Comparison of ENCODE assay signal across 8 cellular contexts in genomic region chr3:11637901-11638668, GRCh38. TPM values are rescaled to one million over a fixed set of nuclear protein-coding genes. Genes with fewer than 3 reads are reported as not detected.
DNase-seq lines count a peak whose midpoint lies in the region; ATAC-seq, FAIRE-seq and TF ChIP-seq lines count a peak whose summit lies in the region.

No MANE protein-coding gene starts in this region.

- H3K9me3 Mint-ChIP-seq in endodermal cell: no peaks in the 10 kb centered on the region
- no peaks in the 10 kb centered on the region for H3K9me3 Mint-ChIP-seq in stimulated activated effector memory CD8-positive, alpha-beta T cell treated with anti-CD3 and anti-CD28 coated beads, Interleukin-12 subunit alpha, Interleukin-12 subunit beta, amount 100 ng/mL, for 72 hours

- in situ Hi-C loops in GM13976 (cut with MboI; ENCODE audit: low sequenced_read_pairs, unreplicated experiment): no loop called here

- peak overlapping the region; percentile 91 for H3K27ac Mint-ChIP-seq in endodermal cell
- no peak overlapping the region for H3K27ac Mint-ChIP-seq in stimulated activated effector memory CD8-positive, alpha-beta T cell treated with anti-CD3 and anti-CD28 coated beads, Interleukin-12 subunit alpha, Interleukin-12 subunit beta, amount 100 ng/mL, for 72 hours

- peak overlapping the region; percentile 70 for H3K4me2 ChIP-seq in OCI-LY1 (ENCODE audit: low read length)

- H3K9me2 ChIP-seq in OCI-LY1 (ENCODE audit: low read depth, low read length): no peaks in the 10 kb centered on the region

- peaks cover 8% of the 10 kb centered on the region for H3K36me3 Mint-ChIP-seq in endodermal cell (ENCODE audit: low read depth)
- H3K36me3 Mint-ChIP-seq in stimulated activated effector memory CD8-positive, alpha-beta T cell treated with anti-CD3 and anti-CD28 coated beads, Interleukin-12 subunit alpha, Interleukin-12 subunit beta, amount 100 ng/mL, for 72 hours: peaks cover 24% of the 10 kb centered on the region

- H3K4me3 Mint-ChIP-seq in endodermal cell: peak overlapping the region; percentile 17
- no peak overlapping the region for H3K4me3 Mint-ChIP-seq in stimulated activated effector memory CD8-positive, alpha-beta T cell treated with anti-CD3 and anti-CD28 coated beads, Interleukin-12 subunit alpha, Interleukin-12 subunit beta, amount 100 ng/mL, for 72 hours

- WGBS in endodermal cell (ENCODE audit: insufficient coverage in 1 of 2, insufficient read length in 1 of 2), 2 experiments: 70 to 80% methylated on average over 5 to 13 of the region's 13 CpGs

- TF ChIP-seq CTCF in BE2C (IDR thresholded peaks at IDR 0.05; ENCODE audit: low read depth, low read length) (no peak), OCI-LY1 (IDR thresholded peaks at IDR 0.05; ENCODE audit: low read length) (no peak), endodermal cell (conservative IDR thresholded peaks at IDR 0.05) (no peak), GM13976 (IDR thresholded peaks at IDR 0.05; ENCODE audit: borderline replicate concordance, control extremely low read depth, extremely low read depth, insufficient read depth, missing control alignments) (no peak)

- ATAC-seq in HG03469 (IDR thresholded peaks at IDR 0.05; ENCODE audit: unreplicated experiment): no peak
- no peak for ATAC-seq in stimulated activated effector memory CD8-positive, alpha-beta T cell treated with anti-CD3 and anti-CD28 coated beads, Interleukin-12 subunit alpha, Interleukin-12 subunit beta, amount 100 ng/mL, for 72 hours

- peaks cover 48% of the 10 kb centered on the region for H3K4me1 Mint-ChIP-seq in endodermal cell
- H3K4me1 Mint-ChIP-seq in stimulated activated effector memory CD8-positive, alpha-beta T cell treated with anti-CD3 and anti-CD28 coated beads, Interleukin-12 subunit alpha, Interleukin-12 subunit beta, amount 100 ng/mL, for 72 hours: peaks cover 66% of the 10 kb centered on the region

- no peaks in the 10 kb centered on the region for H3K27me3 ChIP-seq in BE2C
- no peaks in the 10 kb centered on the region for H3K27me3 ChIP-seq in OCI-LY1 (ENCODE audit: insufficient read depth, low read length)
- no peaks in the 10 kb centered on the region for H3K27me3 ChIP-seq in endodermal cell (ENCODE audit: control insufficient read depth, insufficient read depth, low read length, poor library complexity, severe bottlenecking)
- no peaks in the 10 kb centered on the region for H3K27me3 ChIP-seq in neuron (ENCODE audit: insufficient read depth, low read length)

- DNase-seq in BE2C: no peak
- no peak for DNase-seq in endodermal cell
- DNase-seq in RCC 7860 (ENCODE audit: low spot score): no peak
- DNase-seq in stimulated activated effector memory CD8-positive, alpha-beta T cell treated with anti-CD3 and anti-CD28 coated beads, Interleukin-12 subunit alpha, Interleukin-12 subunit beta, amount 100 ng/mL, for 72 hours (ENCODE audit: low spot score in 2 of 2): no peak
- DNase-seq in GM13976 (ENCODE audit: low spot score): no peak

- H4K20me1 ChIP-seq in OCI-LY1 (ENCODE audit: insufficient read depth, low read length): 0 out of 2 replicates have a peak, but pooled peaks cover 11% of the 10 kb centered on the region

- no peaks in the 10 kb centered on the region for H3F3A ChIP-seq in OCI-LY1 (ENCODE audit: insufficient read depth, low read length)

- no peak overlapping the region for H2AFZ ChIP-seq in OCI-LY1 (ENCODE audit: low read length)
- H2AFZ ChIP-seq in neuron (ENCODE audit: low read depth, low read length): no peak overlapping the region

- H3K9me3 ChIP-seq in BE2C: no peaks in the 10 kb centered on the region
- no peaks in the 10 kb centered on the region for H3K9me3 ChIP-seq in OCI-LY1 (ENCODE audit: low read length)
- H3K9me3 ChIP-seq in endodermal cell (ENCODE audit: control insufficient read depth, low read length): no peaks in the 10 kb centered on the region
- no peaks in the 10 kb centered on the region for H3K9me3 ChIP-seq in neuron (ENCODE audit: low read length)

- H3K79me2 ChIP-seq in OCI-LY1 (ENCODE audit: insufficient read depth, low read length): peaks cover 93% of the 10 kb centered on the region

- peaks cover 2% of the 10 kb centered on the region for H3K4me1 ChIP-seq in BE2C
- H3K4me1 ChIP-seq in OCI-LY1 (ENCODE audit: insufficient read depth, low read length, severe bottlenecking): peaks cover 79% of the 10 kb centered on the region
- peaks cover 27% of the 10 kb centered on the region for H3K4me1 ChIP-seq in endodermal cell (ENCODE audit: control insufficient read depth, insufficient read depth, low read length)
- H3K4me1 ChIP-seq in neuron (ENCODE audit: insufficient read depth, low read length): peaks cover 54% of the 10 kb centered on the region

- no peak for FAIRE-seq in RCC 7860 (lab: Jason Lieb, UNC)

- H3K36me3 ChIP-seq in BE2C (no peaks in the 10 kb centered on the region), OCI-LY1 (ENCODE audit: insufficient read depth, low read length) (peaks cover 39% of the 10 kb centered on the region), endodermal cell (ENCODE audit: control insufficient read depth, insufficient read depth, low read length) (no peaks in the 10 kb centered on the region), neuron (ENCODE audit: insufficient read depth, low read length) (no peaks in the 10 kb centered on the region)

- no peak overlapping the region for H3K27ac ChIP-seq in OCI-LY1 (ENCODE audit: low read depth, low read length, poor library complexity, severe bottlenecking)
- H3K27ac ChIP-seq in endodermal cell (ENCODE audit: low read depth, low read length): peak overlapping the region; percentile 57

- peak overlapping the region; percentile 50; the same call in 1 of the 2 replicates for H3K9ac ChIP-seq in OCI-LY1 (ENCODE audit: low read length)
- peak overlapping the region; percentile 39 for H3K9ac ChIP-seq in endodermal cell (ENCODE audit: extremely low read depth, low read length, poor library complexity, severe bottlenecking)

- H3K27me3 Mint-ChIP-seq in endodermal cell (ENCODE audit: insufficient read depth): no peaks in the 10 kb centered on the region

- H3K4me3 ChIP-seq in BE2C (ENCODE audit: low read depth, low read length) (peak overlapping the region; percentile 57), OCI-LY1 (ENCODE audit: low read depth, low read length, poor library complexity, severe bottlenecking) (peak overlapping the region; percentile 86), endodermal cell (ENCODE audit: low read length) (peak overlapping the region; percentile 27), neuron (ENCODE audit: low read length) (peak overlapping the region; percentile 9)

RNA-seq across cellular contexts. Expression of gene VGLL4, which starts 5.6 kb away (rescaled TPM):
- polyA plus RNA-seq in BE2C (2012; ENCODE audit: insufficient read depth, insufficient read length, low read depth): 21.6 TPM
- 10 to 100 TPM; 47.5 to 49.7 TPM for total RNA-seq in endodermal cell
- polyA plus RNA-seq in endodermal cell (2013, experiment 1 of 2): 77.0 TPM
- polyA plus RNA-seq in endodermal cell (2013, experiment 2 of 2): 77.0 TPM

Comparison
In these comparisons a context has a peak if more than half of its experiments do, and no peak if none do; other contexts are left out.
1. H3K4me3 ChIP-seq: peak in every context shown above with its lines; median percentile 86 in OCI-LY1; 57 in BE2C; 27 in endodermal cell; 9 in neuron.